In the genomic region with DNA sequence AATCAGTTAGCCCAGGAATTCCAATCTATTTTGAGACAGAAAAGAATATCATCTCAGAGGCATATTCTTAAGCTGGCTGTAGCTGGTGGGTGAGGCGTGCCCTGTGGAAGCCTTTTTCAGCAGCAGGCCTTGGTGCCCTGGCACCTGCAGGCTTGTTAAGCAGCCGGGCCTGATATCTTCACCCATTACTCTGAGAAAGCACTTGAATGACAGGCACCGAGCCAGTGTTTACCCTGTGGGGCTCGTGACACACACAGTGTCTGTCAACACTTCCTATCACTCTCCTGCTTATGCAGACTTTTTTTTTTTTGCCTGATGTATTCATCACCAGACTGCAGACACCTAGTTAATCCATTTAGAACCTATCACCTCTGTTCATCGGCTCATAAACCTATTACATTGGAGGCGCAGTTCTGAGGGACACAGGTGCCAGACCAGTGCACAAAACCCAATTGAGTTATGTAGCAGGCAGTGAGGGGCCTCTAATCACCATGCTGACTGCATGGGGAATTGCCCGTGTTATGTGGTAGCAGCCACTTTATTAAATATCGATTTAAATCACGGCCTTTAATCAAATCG, we compare ENCODE assay signal across 12 cellular contexts.
DNase-seq lines count a peak whose midpoint lies in the region; FAIRE-seq lines count a peak whose summit lies in the region.
"Had no signal": no experiment of that assay in that cellular context is flagged by ENCODE, and none has a peak within 500 bp of the region (broad histone marks: within the 10 kb centered on the region; RNA-seq: fewer than 3 reads in every experiment).

No MANE protein-coding gene starts in this region.

- DNase-seq in HTR-8/SVneo (ENCODE audit: insufficient read length, low spot score) (peak; percentile 2), NCI-H2196 (lab: John Stamatoyannopoulos, UW; ENCODE audit: unreplicated experiment) (peak; percentile 82), dermis blood vessel endothelial cell (peak; percentile 45), mucosa of gallbladder (ENCODE audit: low spot score) (peak; percentile 91), cerebellar cortex (ENCODE audit: low spot score) (no peak), putamen (ENCODE audit: low spot score) (no peak), dedifferentiated amniotic fluid mesenchymal stem cell (ENCODE audit: extremely low spot score) (no peak)
- DNase-seq in stimulated activated CD4-positive, alpha-beta T cell treated with anti-CD3 and anti-CD28 coated beads, Interleukin-15, amount 100 ng/mL, for 24 hours: no peak
- DNase-seq: CD4-positive, CD25-positive, alpha-beta regulatory T cell; NK-92 treated with Interleukin-12 subunit alpha and Interleukin-12 subunit beta, amount 100 ng/mL, for 24 hours; stimulated activated naive CD8-positive, alpha-beta T cell treated with anti-CD3 and anti-CD28 coated beads, Interleukin-15, amount 100 ng/mL, for 72 hours; T-helper 17 cell had no signal

- no peak for FAIRE-seq in HTR-8/SVneo (lab: Jason Lieb, UNC)

Comparison
In these comparisons a context has a peak if more than half of its experiments do, and no peak if none do; other contexts are left out.
1. DNase-seq: peak in HTR-8/SVneo (single experiment), NCI-H2196 (single experiment), dermis blood vessel endothelial cell (single experiment) and mucosa of gallbladder (single experiment); none in cerebellar cortex (single experiment), putamen (single experiment), dedifferentiated amniotic fluid mesenchymal stem cell (single experiment) and stimulated activated CD4-positive, alpha-beta T cell treated with anti-CD3 and anti-CD28 coated beads, Interleukin-15, amount 100 ng/mL, for 24 hours (single experiment).